Comparison of ENCODE assay signal across 8 cellular contexts in the genomic region with DNA sequence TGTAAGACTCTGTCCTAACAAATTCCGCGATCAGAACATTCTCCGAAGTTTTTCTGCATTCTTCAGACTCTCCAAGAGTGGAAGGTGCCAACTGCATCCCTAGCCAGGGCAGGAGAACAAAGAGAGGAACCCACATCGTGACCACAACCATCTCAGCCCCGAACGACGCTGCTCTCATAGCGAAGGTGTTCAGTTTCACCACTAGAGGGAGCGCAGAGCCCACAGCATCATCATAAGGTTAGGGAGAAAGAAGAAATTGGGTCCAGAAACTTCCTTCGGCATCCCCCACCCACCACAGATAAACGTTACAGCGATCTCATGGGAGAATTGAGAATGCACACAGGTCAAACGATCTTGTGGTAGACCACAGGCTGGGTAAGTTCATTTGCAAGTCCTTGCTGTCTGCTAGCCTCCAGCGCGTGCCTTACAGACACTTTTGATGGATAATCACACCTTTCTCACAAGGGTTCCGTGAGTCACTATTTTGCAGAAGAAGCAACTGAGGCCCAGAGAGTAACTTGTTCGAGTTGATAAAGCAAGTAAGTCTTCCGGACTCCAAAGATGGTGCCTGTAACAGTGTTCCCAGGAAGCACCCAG. TPM values are rescaled to one million over a fixed set of nuclear protein-coding genes. Genes with fewer than 3 reads are reported as not detected.
A peak's percentile ranks its signal among the peaks of the same experiment; 100 is the strongest.
DNase-seq lines count a peak whose midpoint lies in the region; ATAC-seq and TF ChIP-seq lines count a peak whose summit lies in the region.

No MANE protein-coding gene starts in this region.

- intact Hi-C loops in lower leg skin (cut with DNase I; ENCODE audit: low total_unique reads), result loop anchor here (5.0 kb wide), 1 partner anchor 567 kb away; no protein-coding TSS in a partner anchor

- TF ChIP-seq CTCF in lower leg skin (IDR thresholded peaks at IDR 0.05), result peak in 1 of 3 donors; percentile 93

- WGBS in lower leg skin, 2 donors, result 22% methylated on average over 18 of the region's 18 CpGs

- DNase-seq in DMS79 treated with DMSO at 0.1 percent for 48 hours (lab: John Stamatoyannopoulos, UW) (peak; percentile 80), NCI-H524 (lab: John Stamatoyannopoulos, UW) (peak; percentile 52 to 67), dermis blood vessel endothelial cell (peak; percentile 88), lower leg skin (ENCODE audit: low spot score in 2 of 2) (peak; percentile 66 to 90), GOT3 (lab: John Stamatoyannopoulos, UW) (no peak)
- peak; percentile 46 for DNase-seq in activated CD4-positive, alpha-beta T cell treated with anti-CD3 and anti-CD28 coated beads, Interleukin-2, amount 50 U/mL, for 1 hour
- DNase-seq in stimulated activated CD8-positive, alpha-beta memory T cell treated with anti-CD3 and anti-CD28 coated beads, Interleukin-15, amount 100 ng/mL, for 1 hour (ENCODE audit: low read depth), result peak; percentile 14

- ATAC-seq in HG03175 (IDR thresholded peaks at IDR 0.05; ENCODE audit: unreplicated experiment), result peak; percentile 70

- no peak overlapping the region for H3K4me3 ChIP-seq in lower leg skin (ENCODE audit: low read depth, poor library complexity, severe bottlenecking)

- TF ChIP-seq POLR2A in lower leg skin (IDR thresholded peaks at IDR 0.05), result no peak

RNA-seq across cellular contexts. Expression of a gene that starts 53.7 kb away (rescaled TPM):
- total RNA-seq in dermis blood vessel endothelial cell, result 6.1 TPM in 2 replicates
- 10 to 100 TPM; 20.5 to 62.7 (median 47.0) TPM for total RNA-seq in lower leg skin
